In genomic region chr12:106903241-106903950, GRCh38 we compare ENCODE assay signal across 8 cellular contexts. TPM values are rescaled to one million over a fixed set of nuclear protein-coding genes. Genes with fewer than 3 reads are reported as not detected.
DNase-seq lines count a peak whose midpoint lies in the region; ATAC-seq lines count a peak whose summit lies in the region.

No MANE protein-coding gene starts in this region.

- H3K36me3 Mint-ChIP-seq in activated naive CD8-positive, alpha-beta T cell = peaks cover 6% of the 10 kb centered on the region

- ATAC-seq in GM19023 (IDR thresholded peaks at IDR 0.05; ENCODE audit: unreplicated experiment) (peak; percentile 86), HG03175 (IDR thresholded peaks at IDR 0.05; ENCODE audit: unreplicated experiment) (peak; percentile 68), left cardiac atrium (peak; percentile 94 to 100)

- intact Hi-C loops in left cardiac atrium (cut with DNase I) = no loop called here

- peak; percentile 80 for DNase-seq in SK-N-DZ (ENCODE audit: low spot score)
- DNase-seq in left cardiac atrium = peak; percentile 83
- DNase-seq in renal cortical epithelial cell (ENCODE audit: low read depth) = peak; percentile 39
- peak; percentile 79 for DNase-seq in ureter (ENCODE audit: low spot score)
- no peak for DNase-seq in NCI-H1930 (lab: John Stamatoyannopoulos, UW)

- H3K9me3 Mint-ChIP-seq in activated naive CD8-positive, alpha-beta T cell (ENCODE audit: low read depth) = no peaks in the 10 kb centered on the region

- H3K4me1 Mint-ChIP-seq in activated naive CD8-positive, alpha-beta T cell (ENCODE audit: low read depth) = peaks cover 11% of the 10 kb centered on the region

- peaks cover 30% of the 10 kb centered on the region for H3K27me3 Mint-ChIP-seq in activated naive CD8-positive, alpha-beta T cell

- peak overlapping the region; percentile 69 for H3K4me3 Mint-ChIP-seq in activated naive CD8-positive, alpha-beta T cell

- H3K27ac Mint-ChIP-seq in activated naive CD8-positive, alpha-beta T cell = no peak overlapping the region

RNA-seq across cellular contexts. Expression of gene TMEM263, which starts 52.3 kb away (rescaled TPM):
- polyA plus RNA-seq in SK-N-DZ (2014; cell fraction: cytosol; rRNA removed) = 25.4 and 26.7 TPM in 2 replicates
- 12.8 and 13.8 TPM in 2 replicates for polyA plus RNA-seq in SK-N-DZ (2014; cell fraction: nucleus; rRNA removed)
- total RNA-seq in left cardiac atrium = 10 to 100 TPM; 38.3 to 49.7 TPM
- total RNA-seq in renal cortical epithelial cell = 82.1 and 89.6 TPM in 2 replicates
- total RNA-seq in ureter = 30.7 TPM

Comparison
In these comparisons a context has a peak if more than half of its experiments do, and no peak if none do; other contexts are left out.
1. DNase-seq: peak in SK-N-DZ (single experiment), left cardiac atrium (single experiment), renal cortical epithelial cell (single experiment) and ureter (single experiment); none in NCI-H1930 (0 of 2).
2. Peak in every context shown above with its lines, with median percentiles within 50 percentile points of each other: ATAC-seq.